8 cellular contexts compared by ENCODE assay signal in genomic region chr14:31206536-31207286, GRCh38. TPM values are rescaled to one million over a fixed set of nuclear protein-coding genes. Genes with fewer than 3 reads are reported as not detected.
DNase-seq lines count a peak whose midpoint lies in the region; ATAC-seq and TF ChIP-seq lines count a peak whose summit lies in the region.

No MANE protein-coding gene starts in this region.

- peak overlapping the region; percentile 82 to 86 for H3K4me3 ChIP-seq in DND-41 (ENCODE audit: low read depth in 1 of 2, low read length in 2 of 2)
- H3K4me3 ChIP-seq in lung = peak overlapping the region; percentile 88

- H4K20me1 ChIP-seq in DND-41 (ENCODE audit: insufficient read depth, low read length) = peaks cover 17% of the 10 kb centered on the region; the same call in 1 of the 2 replicates

- H3K4me1 ChIP-seq in DND-41 (ENCODE audit: insufficient read depth, low read length) (peaks cover 37% of the 10 kb centered on the region), lung (ENCODE audit: control insufficient read depth in 2 of 2, insufficient read depth in 2 of 2, low read length in 2 of 2) (peaks cover 0 to 7% of the 10 kb centered on the region in 2 donors)

- H3K27ac ChIP-seq in DND-41 (ENCODE audit: low read length) (peak overlapping the region; percentile 94), cingulate gyrus (ENCODE audit: low read depth, low read length) (peak overlapping the region; percentile 81), lung (ENCODE audit: low read depth in 1 of 2, low read length in 1 of 2) (peak overlapping the region; percentile 100)

- H3K4me2 ChIP-seq in DND-41 (ENCODE audit: insufficient read depth, low read length) = peak overlapping the region; percentile 65

- peak overlapping the region; percentile 93 for H2AFZ ChIP-seq in DND-41 (ENCODE audit: low read depth, low read length)

- no peak for DNase-seq in DND-41
- DNase-seq in HuH-7.5 (ENCODE audit: low spot score) = peak; percentile 82
- peak; percentile 35 to 40 for DNase-seq in activated CD4-positive, alpha-beta T cell treated with anti-CD3 and anti-CD28 coated beads for 24 hours (ENCODE audit: low read depth in 2 of 2)
- DNase-seq in lung (ENCODE audit: low spot score) = peak; percentile 41
- peak; percentile 29 for DNase-seq in stimulated activated CD8-positive, alpha-beta memory T cell treated with anti-CD3 and anti-CD28 coated beads, Interleukin-15, amount 100 ng/mL, for 24 hours (ENCODE audit: low read depth)
- DNase-seq in SIG-M5 (lab: John Stamatoyannopoulos, UW) = no peak

- WGBS in lung, 2 donors = 0% methylated on average over 41 to 55 of the region's 55 CpGs

- no peaks in the 10 kb centered on the region for H3K27me3 ChIP-seq in DND-41 (ENCODE audit: insufficient read depth, low read length, poor library complexity)
- no peaks in the 10 kb centered on the region for H3K27me3 ChIP-seq in lung (ENCODE audit: control insufficient read depth, insufficient read depth)

- H3K9me3 ChIP-seq in DND-41 (ENCODE audit: insufficient read depth, low read length, severe bottlenecking) = no peaks in the 10 kb centered on the region
- no peaks in the 10 kb centered on the region for H3K9me3 ChIP-seq in lung (ENCODE audit: control insufficient read depth in 2 of 2, insufficient read depth in 1 of 2, low read length in 1 of 2)

- H3K79me2 ChIP-seq in DND-41 (ENCODE audit: insufficient read depth, low read length) = peaks cover 56% of the 10 kb centered on the region

- TF ChIP-seq CTCF in DND-41 (IDR thresholded peaks at IDR 0.05; ENCODE audit: borderline replicate concordance, extremely low read depth, low read length, poor library complexity, severe bottlenecking) (no peak), lung (IDR thresholded peaks at IDR 0.05; ENCODE audit: control extremely low read depth, extremely low read depth) (no peak)

- peak overlapping the region; percentile 96 for H3K9ac ChIP-seq in DND-41 (ENCODE audit: low read depth, low read length)

- ATAC-seq in DND-41 (ENCODE audit: insufficient read depth, low read depth) (peak; percentile 8), GM21390 (IDR thresholded peaks at IDR 0.05; ENCODE audit: unreplicated experiment) (peak; percentile 12), lung (ENCODE audit: insufficient read depth, low FRiP score) (peak; percentile 14)

- peaks cover 23% of the 10 kb centered on the region for H3K36me3 ChIP-seq in DND-41 (ENCODE audit: insufficient read depth, low read length)
- peaks cover 2% of the 10 kb centered on the region in 2 donors for H3K36me3 ChIP-seq in lung (ENCODE audit: control insufficient read depth in 2 of 2, insufficient read depth in 2 of 2, low read length in 2 of 2)

RNA-seq across cellular contexts. Expression of gene HECTD1, which starts 0.9 kb away (rescaled TPM):
- 100 to 1,000 TPM; 150 to 399 TPM for total RNA-seq in lung
- polyA plus RNA-seq in lung = 10 to 100 TPM; 44.8 to 45.9 TPM

Comparison
In these comparisons a context has a peak if more than half of its experiments do, and no peak if none do; other contexts are left out.
1. DNase-seq: peak in HuH-7.5 (single experiment), activated CD4-positive, alpha-beta T cell treated with anti-CD3 and anti-CD28 coated beads for 24 hours (2 of 2), lung (single experiment) and stimulated activated CD8-positive, alpha-beta memory T cell treated with anti-CD3 and anti-CD28 coated beads, Interleukin-15, amount 100 ng/mL, for 24 hours (single experiment); none in DND-41 (single experiment) and SIG-M5 (single experiment).
2. Peak in every context shown above with its lines, with median percentiles within 50 percentile points of each other: ATAC-seq and H3K27ac ChIP-seq.